Comparison of ENCODE assay signal across 20 cellular contexts in the genomic region with DNA sequence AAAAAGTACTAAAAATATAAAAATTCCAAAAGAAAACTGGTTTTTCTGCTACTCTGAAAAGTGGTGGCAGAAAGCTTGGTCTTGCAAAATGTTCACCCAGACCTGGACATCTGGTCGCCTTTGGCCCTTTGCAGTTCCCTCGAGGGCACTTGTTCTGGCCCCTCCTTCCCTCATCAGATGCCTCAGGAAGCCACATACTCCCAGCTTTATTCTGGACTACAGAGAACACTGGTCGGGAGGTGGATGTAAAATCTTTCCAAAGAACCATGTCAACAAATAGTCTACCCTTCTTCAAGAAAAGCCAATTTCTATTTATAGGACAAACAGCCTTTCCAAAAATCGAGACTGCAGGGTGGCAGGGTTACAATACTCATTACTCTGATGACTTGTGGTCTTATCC.
"Had no signal": no experiment of that assay in that cellular context is flagged by ENCODE, and none has a peak within 500 bp of the region (broad histone marks: within the 10 kb centered on the region; RNA-seq: fewer than 3 reads in every experiment).

No MANE protein-coding gene starts in this region.

- H3K36me3 ChIP-seq: pancreas, right lobe of liver, thyroid gland, uterus had no signal

- H3K4me3 Mint-ChIP-seq: activated CD4-positive, alpha-beta T cell treated with anti-CD3 and anti-CD28 coated beads for 36 hours; activated CD8-positive, alpha-beta T cell treated with anti-CD3 and anti-CD28 coated beads for 36 hours; activated naive CD8-positive, alpha-beta T cell treated with anti-CD3 and anti-CD28 coated beads for 36 hours; activated T-helper 17 cell treated with anti-CD3 and anti-CD28 coated beads, Interleukin-2, amount 50 U/mL, for 72 hours; endodermal cell; memory B cell; naive thymus-derived CD8-positive, alpha-beta T cell; WTC11 had no signal

- H3K9me3 Mint-ChIP-seq: endodermal cell, WTC11 had no signal

- H3K27ac Mint-ChIP-seq: activated CD4-positive, alpha-beta T cell treated with anti-CD3 and anti-CD28 coated beads for 36 hours; activated CD8-positive, alpha-beta T cell treated with anti-CD3 and anti-CD28 coated beads for 36 hours; activated naive CD8-positive, alpha-beta T cell treated with anti-CD3 and anti-CD28 coated beads for 36 hours; activated T-helper 17 cell treated with anti-CD3 and anti-CD28 coated beads, Interleukin-2, amount 50 U/mL, for 72 hours; endodermal cell; memory B cell; naive thymus-derived CD8-positive, alpha-beta T cell had no signal

- H3K4me3 ChIP-seq: body of pancreas, dorsolateral prefrontal cortex, pancreas, right lobe of liver, thyroid gland, uterus had no signal

- DNase-seq: activated CD4-positive, alpha-beta T cell treated with anti-CD3 and anti-CD28 coated beads for 36 hours; activated CD8-positive, alpha-beta T cell treated with anti-CD3 and anti-CD28 coated beads for 36 hours; activated naive CD4-positive, alpha-beta T cell; activated naive CD8-positive, alpha-beta T cell treated with anti-CD3 and anti-CD28 coated beads for 36 hours; activated T-cell treated with anti-CD3 and anti-CD28 coated beads, Interleukin-2, amount 50 U/mL, for 1 hour; amygdala; body of pancreas; dorsolateral prefrontal cortex; endodermal cell; erythroblast; naive thymus-derived CD8-positive, alpha-beta T cell; pancreas; right lobe of liver; stimulated activated CD8-positive, alpha-beta memory T cell treated with anti-CD3 and anti-CD28 coated beads, Interleukin-4, amount 100 ng/mL, for 48 hours; stimulated activated naive CD4-positive, alpha-beta T cell treated with Interleukin-2 at 50 U/mL for 16 hours; thyroid gland; uterus had no signal

- H3K4me1 Mint-ChIP-seq: activated CD4-positive, alpha-beta T cell treated with anti-CD3 and anti-CD28 coated beads for 36 hours; activated naive CD8-positive, alpha-beta T cell treated with anti-CD3 and anti-CD28 coated beads for 36 hours; activated T-helper 17 cell treated with anti-CD3 and anti-CD28 coated beads, Interleukin-2, amount 50 U/mL, for 72 hours; memory B cell; naive thymus-derived CD8-positive, alpha-beta T cell; WTC11 had no signal

- H3K36me3 Mint-ChIP-seq: activated naive CD8-positive, alpha-beta T cell treated with anti-CD3 and anti-CD28 coated beads for 36 hours; memory B cell; naive thymus-derived CD8-positive, alpha-beta T cell; WTC11 had no signal

- H3K27me3 Mint-ChIP-seq: activated CD8-positive, alpha-beta T cell treated with anti-CD3 and anti-CD28 coated beads for 36 hours; activated naive CD8-positive, alpha-beta T cell treated with anti-CD3 and anti-CD28 coated beads for 36 hours had no signal

- H3K27me3 ChIP-seq: body of pancreas, dorsolateral prefrontal cortex, pancreas, right lobe of liver, thyroid gland, uterus had no signal

- H3K27ac ChIP-seq: body of pancreas, pancreas, right lobe of liver, thyroid gland, uterus had no signal

- H3K9me3 ChIP-seq: body of pancreas, pancreas, right lobe of liver, thyroid gland, uterus had no signal

- H3K4me1 ChIP-seq: body of pancreas, pancreas, right lobe of liver, uterus had no signal
